14 cellular contexts compared by ENCODE assay signal in the genomic region with DNA sequence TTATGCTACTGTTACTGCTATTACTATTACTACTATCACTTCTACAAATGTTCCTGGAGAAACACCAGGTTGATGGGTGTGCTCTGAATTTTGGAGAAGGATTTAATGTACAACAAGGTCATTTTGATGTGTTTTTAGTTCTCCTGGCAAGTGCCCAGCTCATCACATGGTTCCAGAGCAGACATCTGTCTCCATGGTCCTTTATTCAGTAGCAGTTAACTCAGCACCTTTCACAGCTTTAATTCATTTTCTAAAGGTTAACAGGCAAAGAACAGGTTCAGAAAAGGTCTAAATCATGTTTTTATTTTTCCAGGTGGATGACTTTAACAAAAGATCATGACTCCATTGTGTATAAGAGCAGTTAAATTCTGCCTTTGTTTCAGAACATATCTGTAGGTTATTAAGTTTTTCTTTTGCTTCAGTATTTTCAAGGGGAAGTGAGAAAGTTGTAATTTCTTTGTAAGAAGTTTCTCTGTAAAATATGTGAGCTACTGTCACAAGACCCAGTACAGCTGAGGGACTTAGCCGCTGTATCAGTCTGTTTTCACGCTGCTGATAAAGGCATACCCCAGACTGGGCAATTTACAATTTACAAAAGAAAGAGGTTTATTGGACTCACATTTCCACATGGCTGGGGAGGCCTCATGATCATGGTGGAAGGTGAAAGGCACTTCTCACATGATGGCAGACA. TPM values are rescaled to one million over a fixed set of nuclear protein-coding genes. Genes with fewer than 3 reads are reported as not detected.
A peak's percentile ranks its signal among the peaks of the same experiment; 100 is the strongest.
DNase-seq lines count a peak whose midpoint lies in the region; ATAC-seq and TF ChIP-seq lines count a peak whose summit lies in the region.
"Had no signal": no experiment of that assay in that cellular context is flagged by ENCODE, and none has a peak within 500 bp of the region (broad histone marks: within the 10 kb centered on the region; RNA-seq: fewer than 3 reads in every experiment).

No MANE protein-coding gene starts in this region.

- BruUV-seq in A673 (replicated peaks; lab: Mats Ljungman, UMichigan), result no TSS peak

- no peaks in the 10 kb centered on the region for H4K20me1 ChIP-seq in osteoblast (ENCODE audit: insufficient read depth, low read length)

- H3K27ac ChIP-seq in osteoblast (ENCODE audit: low read depth, low read length) (no peak overlapping the region), A673 (ENCODE audit: low read depth, low read length, poor library complexity, severe bottlenecking) (no peak overlapping the region)
- H3K27ac ChIP-seq: epithelial cell of prostate, suprapubic skin had no signal

- H3K36me3 ChIP-seq in osteoblast (ENCODE audit: insufficient read depth, low read length), result no peaks in the 10 kb centered on the region
- H3K36me3 ChIP-seq in A673 (ENCODE audit: insufficient read depth, low read length, poor library complexity, severe bottlenecking), result no peaks in the 10 kb centered on the region

- ATAC-seq in GM19023 (IDR thresholded peaks at IDR 0.05; ENCODE audit: unreplicated experiment) (peak; percentile 59), GM21737 (IDR thresholded peaks at IDR 0.05; ENCODE audit: unreplicated experiment) (peak; percentile 69), HG03196 (IDR thresholded peaks at IDR 0.05; ENCODE audit: unreplicated experiment) (peak; percentile 62)
- ATAC-seq: mucosa of descending colon had no signal

- H3K79me2 ChIP-seq in osteoblast (ENCODE audit: insufficient read depth, low read length), result no peaks in the 10 kb centered on the region

- peaks cover 17% of the 10 kb centered on the region for H3K4me1 Mint-ChIP-seq in dendritic cell treated with granulocyte-macrophage colony-stimulating factor and Interleukin-4, amounts not matched to agents 40 ng/mL and 50 ng/mL, for 4 days (ENCODE audit: low read depth)

- H3K36me3 Mint-ChIP-seq in dendritic cell treated with granulocyte-macrophage colony-stimulating factor and Interleukin-4, amounts not matched to agents 40 ng/mL and 50 ng/mL, for 4 days (ENCODE audit: low read depth), result peaks cover 46% of the 10 kb centered on the region

- H2AFZ ChIP-seq in osteoblast (ENCODE audit: low read length), result no peak overlapping the region

- DNase-seq in osteoblast (ENCODE audit: insufficient read length, low spot score, missing footprints) (no peak), HUDEP-2 (lab: John Stamatoyannopoulos, UW; ENCODE audit: unreplicated experiment in 76 of 76) (no peak), NCI-H1417 (lab: John Stamatoyannopoulos, UW) (no peak), A673 (ENCODE audit: low spot score) (no peak)
- DNase-seq: glutamatergic neuron; kidney glomerular epithelial cell; mucosa of descending colon; stimulated activated CD4-positive, alpha-beta T cell treated with anti-CD3 and anti-CD28 coated beads, Interleukin-12 subunit alpha, Interleukin-12 subunit beta, amount 100 ng/mL, for 4 hours had no signal

- TF ChIP-seq CTCF in osteoblast (IDR thresholded peaks at IDR 0.05; ENCODE audit: extremely low read depth, low read depth, low read length), result no peak
- TF ChIP-seq CTCF in A673 (conservative IDR thresholded peaks at IDR 0.05; ENCODE audit: low read depth, low read length), result no peak

- H3K4me1 ChIP-seq in osteoblast (ENCODE audit: insufficient read depth, low read length), result peaks cover 8% of the 10 kb centered on the region
- no peaks in the 10 kb centered on the region for H3K4me1 ChIP-seq in A673 (ENCODE audit: insufficient read depth, low read length, poor library complexity, severe bottlenecking)
- H3K4me1 ChIP-seq: suprapubic skin had no signal

- H3K9me3 ChIP-seq in osteoblast (ENCODE audit: low read depth, low read length) (peaks cover 2% of the 10 kb centered on the region), A673 (ENCODE audit: low read depth, low read length, poor library complexity, severe bottlenecking) (peaks cover 5% of the 10 kb centered on the region)

- H3K4me3 Mint-ChIP-seq in dendritic cell treated with granulocyte-macrophage colony-stimulating factor and Interleukin-4, amounts not matched to agents 40 ng/mL and 50 ng/mL, for 4 days, result peak overlapping the region; percentile 4

- H3K27me3 ChIP-seq in osteoblast (ENCODE audit: insufficient read depth, low read length), result no peaks in the 10 kb centered on the region
- H3K27me3 ChIP-seq in A673 (replicated peaks; ENCODE audit: insufficient read depth, low read depth, low read length, poor library complexity), result no peaks in the 10 kb centered on the region
- H3K27me3 ChIP-seq: suprapubic skin had no signal

- H3K4me2 ChIP-seq in osteoblast (ENCODE audit: insufficient read depth, low read length), result no peak overlapping the region

- intact Hi-C loops in dendritic cell treated with granulocyte-macrophage colony-stimulating factor and Interleukin-4, amounts not matched to agents 40 ng/mL and 50 ng/mL, for 4 days (cut with micrococcal nuclease), result no loop called here
- intact Hi-C loops in A673 (cut with micrococcal nuclease; ENCODE audit: unreplicated experiment), result no loop called here

- H3K4me3 ChIP-seq in osteoblast (ENCODE audit: insufficient read depth, low read length) (no peak overlapping the region), A673 (ENCODE audit: low read depth, low read length, poor library complexity, severe bottlenecking) (no peak overlapping the region)
- H3K4me3 ChIP-seq: mucosa of descending colon, suprapubic skin had no signal

- POLR2A ChIA-PET in A673 (lab: Charles Lee; ENCODE audit: low non-redundant PET), result no interaction called here

- no peaks in the 10 kb centered on the region for H3K27me3 Mint-ChIP-seq in dendritic cell treated with granulocyte-macrophage colony-stimulating factor and Interleukin-4, amounts not matched to agents 40 ng/mL and 50 ng/mL, for 4 days

- H3K9me3 Mint-ChIP-seq in dendritic cell treated with granulocyte-macrophage colony-stimulating factor and Interleukin-4, amounts not matched to agents 40 ng/mL and 50 ng/mL, for 4 days, result peaks cover 41% of the 10 kb centered on the region

- CTCF ChIA-PET in A673 (lab: Charles Lee), result no interaction called here

- peak overlapping the region; percentile 89 for H3K27ac Mint-ChIP-seq in dendritic cell treated with granulocyte-macrophage colony-stimulating factor and Interleukin-4, amounts not matched to agents 40 ng/mL and 50 ng/mL, for 4 days

RNA-seq across cellular contexts. Expression of a gene that starts 41.9 kb away (rescaled TPM):
- total RNA-seq in osteoblast (36.2 and 36.6 TPM in 2 replicates), A673 (2021) (44.4 and 57.1 TPM in 2 replicates)

RNA-seq across cellular contexts. Expression of a gene that starts 42.1 kb away (rescaled TPM):
- total RNA-seq in osteoblast, result 10.9 and 13.6 TPM in 2 replicates
- total RNA-seq in A673 (2021), result 13.2 and 16.8 TPM in 2 replicates

RNA-seq across cellular contexts. Expression of a gene that starts 60.0 kb away (rescaled TPM):
- 0.59 and 1.1 TPM in 2 replicates for total RNA-seq in osteoblast
- not detected in 2 replicates for total RNA-seq in A673 (2021)
- total RNA-seq: mucosa of descending colon had no signal
